ENCODE assay signal across 8 cellular contexts in genomic region chr13:48580185-48580803, GRCh38. TPM values are rescaled to one million over a fixed set of nuclear protein-coding genes. Genes with fewer than 3 reads are reported as not detected.
DNase-seq lines count a peak whose midpoint lies in the region; ATAC-seq and TF ChIP-seq lines count a peak whose summit lies in the region.

No MANE protein-coding gene starts in this region.

- peak overlapping the region; percentile 6 for H3K27ac Mint-ChIP-seq in activated T-cell treated with anti-CD3 and anti-CD28 coated beads, Interleukin-2, amount 50 U/mL, for 72 hours

- no peak overlapping the region for H3K4me3 ChIP-seq in BLaER1 treated with 17β-estradiol and CSF1 and Interleukin-3, amounts not matched to agents 10 nM and 100 nM
- no peak overlapping the region for H3K4me3 ChIP-seq in PC-3 (ENCODE audit: low read length)
- no peak overlapping the region for H3K4me3 ChIP-seq in upper lobe of left lung

- TF ChIP-seq CTCF in PC-3 (conservative IDR thresholded peaks at IDR 0.05; ENCODE audit: low read depth, low read length) (peak; percentile 71), omental fat pad (IDR thresholded peaks at IDR 0.05) (peak in 1 of 3 donors; percentile 9), upper lobe of left lung (IDR thresholded peaks at IDR 0.05) (peak; percentile 67 to 76 (median 70))

- DNase-seq in HK-2 (ENCODE audit: unreplicated experiment): peak; percentile 27
- peak; percentile 80 for DNase-seq in PC-3
- peak; percentile 59 to 68 for DNase-seq in activated T-cell treated with anti-CD3 and anti-CD28 coated beads, Interleukin-2, amount 50 U/mL, for 72 hours
- peak; percentile 49 for DNase-seq in fibroblast of the conjunctiva (ENCODE audit: low read depth)
- DNase-seq in omental fat pad (ENCODE audit: low spot score): peak; percentile 95
- DNase-seq in upper lobe of left lung: peak in 1 of 2 donors; percentile 61

- WGBS in upper lobe of left lung, 2 donors: 46 to 51% methylated on average over 8 of the region's 8 CpGs

- H3K4me1 Mint-ChIP-seq in activated T-cell treated with anti-CD3 and anti-CD28 coated beads, Interleukin-2, amount 50 U/mL, for 72 hours (ENCODE audit: low read depth): peaks cover 7% of the 10 kb centered on the region

- no peaks in the 10 kb centered on the region for H3K79me2 ChIP-seq in PC-3 (ENCODE audit: low read length)

- POLR2A ChIA-PET in PC-3 (lab: Charles Lee; ENCODE audit: unreplicated experiment): interaction anchor here (0.6 kb wide), 2 partner anchors 52 to 258 kb away, joined by 3 to 7 read pairs; no protein-coding TSS in a partner anchor

- H2AFZ ChIP-seq in PC-3 (ENCODE audit: low read length): no peak overlapping the region

- H3K36me3 ChIP-seq in BLaER1 treated with 17β-estradiol and CSF1 and Interleukin-3, amounts not matched to agents 10 nM and 100 nM: no peaks in the 10 kb centered on the region
- H3K36me3 ChIP-seq in PC-3 (ENCODE audit: low read depth, low read length) (no peaks in the 10 kb centered on the region; the same call in 1 of the 2 replicates), upper lobe of left lung (no peaks in the 10 kb centered on the region)

- no peaks in the 10 kb centered on the region for H3K36me3 Mint-ChIP-seq in activated T-cell treated with anti-CD3 and anti-CD28 coated beads, Interleukin-2, amount 50 U/mL, for 72 hours (ENCODE audit: insufficient read depth in 2 of 2)

- no peaks in the 10 kb centered on the region for H3F3A ChIP-seq in PC-3 (ENCODE audit: low read length, unreplicated experiment)

- peaks cover 58% of the 10 kb centered on the region for H3K27me3 Mint-ChIP-seq in activated T-cell treated with anti-CD3 and anti-CD28 coated beads, Interleukin-2, amount 50 U/mL, for 72 hours (ENCODE audit: low read depth)

- H3K9me2 ChIP-seq in PC-3 (replicated peaks; ENCODE audit: low read length): no peaks in the 10 kb centered on the region

- H3K4me3 Mint-ChIP-seq in activated T-cell treated with anti-CD3 and anti-CD28 coated beads, Interleukin-2, amount 50 U/mL, for 72 hours: no peak overlapping the region

- peak overlapping the region; percentile 61 to 93 (median 83); a peak in 19 of 22 replicates for H3K27ac ChIP-seq in BLaER1 treated with 17β-estradiol and CSF1 and Interleukin-3, amounts not matched to agents 10 nM and 100 nM
- no peak overlapping the region for H3K27ac ChIP-seq in PC-3 (ENCODE audit: low read length)
- peak overlapping the region in 1 of 4 donors; percentile 78 for H3K27ac ChIP-seq in upper lobe of left lung

- no peak for TF ChIP-seq POLR2A in upper lobe of left lung (IDR thresholded peaks at IDR 0.05)

- BruUV-seq in PC-3 (replicated peaks; lab: Mats Ljungman, UMichigan): no TSS peak

- H3K4me2 ChIP-seq in BLaER1 treated with 17β-estradiol and CSF1 and Interleukin-3, amounts not matched to agents 10 nM and 100 nM: peak overlapping the region; percentile 70 to 97 (median 85); a peak in 20 of 22 replicates
- H3K4me2 ChIP-seq in PC-3 (ENCODE audit: low read length): no peak overlapping the region

- H4K20me1 ChIP-seq in BLaER1 treated with 17β-estradiol and CSF1 and Interleukin-3, amounts not matched to agents 10 nM and 100 nM: no peaks in the 10 kb centered on the region
- H4K20me1 ChIP-seq in PC-3 (ENCODE audit: low read length): no peaks in the 10 kb centered on the region

- H3K9me3 ChIP-seq in BLaER1 treated with 17β-estradiol and CSF1 and Interleukin-3, amounts not matched to agents 10 nM and 100 nM (replicated peaks in 1 of 11): peaks cover 0 to 7% (median 0%) of the 10 kb centered on the region in 11 experiments; a peak in 1 of 22 replicates
- H3K9me3 ChIP-seq in PC-3 (ENCODE audit: low read length) (no peaks in the 10 kb centered on the region), upper lobe of left lung (no peaks in the 10 kb centered on the region)

- CTCF ChIA-PET in PC-3 (lab: Charles Lee): interaction anchor here (0.5 to 1.6 kb wide), 19 partner anchors 21 to 488 kb away, joined by 3 to 31 read pairs (median 4); no protein-coding TSS in a partner anchor

- H3K9me3 Mint-ChIP-seq in activated T-cell treated with anti-CD3 and anti-CD28 coated beads, Interleukin-2, amount 50 U/mL, for 72 hours: no peaks in the 10 kb centered on the region

- TF ChIP-seq EP300 in upper lobe of left lung (IDR thresholded peaks at IDR 0.05): no peak

- ATAC-seq in PC-3: peak; percentile 19; the same call in 1 of the 2 replicates
- peak in 1 of 2 donors; percentile 35 for ATAC-seq in activated T-cell treated with anti-CD3 and anti-CD28 coated beads, Interleukin-2, amount 50 U/mL, for 72 hours (replicated peaks in 1 of 2)
- no peak for ATAC-seq in omental fat pad (ENCODE audit: low FRiP score)
- ATAC-seq in upper lobe of left lung (ENCODE audit: low FRiP score in 2 of 2): peak in 1 of 2 donors; percentile 81
- no peak for ATAC-seq in GM18867 (IDR thresholded peaks at IDR 0.05; ENCODE audit: unreplicated experiment)

- intact Hi-C loops in PC-3 (cut with micrococcal nuclease): loop anchor here (1.0 to 10.0 kb wide), 4 partner anchors 47 to 345 kb away; partner anchors contain the start of genes ITM2B and RCBTB2

- H3K4me1 ChIP-seq in BLaER1 treated with 17β-estradiol and CSF1 and Interleukin-3, amounts not matched to agents 10 nM and 100 nM: peaks cover 55 to 83% (median 66%) of the 10 kb centered on the region in 10 experiments
- H3K4me1 ChIP-seq in PC-3 (ENCODE audit: insufficient read depth, low read length) (peaks cover 19% of the 10 kb centered on the region), upper lobe of left lung (peaks cover 6 to 32% (median 8%) of the 10 kb centered on the region in 4 donors)

- H3K27me3 ChIP-seq in BLaER1 treated with 17β-estradiol and CSF1 and Interleukin-3, amounts not matched to agents 10 nM and 100 nM: no peaks in the 10 kb centered on the region
- H3K27me3 ChIP-seq in PC-3 (ENCODE audit: low read length) (no peaks in the 10 kb centered on the region), upper lobe of left lung (no peaks in the 10 kb centered on the region)

- peak overlapping the region in 8 of 11 experiments; percentile 56 to 85 (median 70); a peak in 11 of 22 replicates for H3K9ac ChIP-seq in BLaER1 treated with 17β-estradiol and CSF1 and Interleukin-3, amounts not matched to agents 10 nM and 100 nM
- H3K9ac ChIP-seq in PC-3 (ENCODE audit: low read length): no peak overlapping the region

RNA-seq across cellular contexts. Expression of gene RCBTB2, which starts 47.4 kb away (rescaled TPM):
- 2.1 and 2.5 TPM in 2 replicates for total RNA-seq in PC-3 (2014; rRNA removed)
- total RNA-seq in activated T-cell treated with anti-CD3 and anti-CD28 coated beads, Interleukin-2, amount 50 U/mL, for 72 hours: 1 to 10 TPM; 2.6 to 2.7 TPM
- total RNA-seq in omental fat pad: 10 to 100 TPM in 3 of 4 donors, 1 to 10 TPM in 1; 6.7 to 30.6 (median 13.0) TPM
- 10 to 100 TPM in 3 of 6 donors, 1 to 10 TPM in 3; 5.5 to 17.0 (median 9.9) TPM for total RNA-seq in upper lobe of left lung
